In genomic region chr16:11003141-11003540, GRCh38 we compare ENCODE assay signal across 22 cellular contexts.
"Had no signal": no experiment of that assay in that cellular context is flagged by ENCODE, and none has a peak within 500 bp of the region (broad histone marks: within the 10 kb centered on the region; RNA-seq: fewer than 3 reads in every experiment).

No MANE protein-coding gene starts in this region.

- H3K27me3 ChIP-seq: MG63, SJSA1 had no signal

- H3K9me3 ChIP-seq: MG63, SJSA1 had no signal

- DNase-seq: Karpas-422, KG1, MG63, NCI-H1092, NCI-H1105 treated with DMSO at 0.1 percent for 48 hours, NCI-H1417 treated with DMSO at 0.1 percent for 48 hours, NCI-H146, NCI-H1694 treated with DMSO at 0.1 percent for 48 hours, NCI-H2029, NCI-H2081 treated with DMSO at 0.1 percent for 48 hours, NCI-H2171, NCI-H226, NCI-H446, NCI-H510A, NCI-H524 treated with DMSO at 0.1 percent for 48 hours, NCI-H69, NCI-H774, Right ventricle myocardium superior, RPMI8226, SIG-M5 had no signal

- H3K27ac ChIP-seq: SJSA1, SK-N-MC had no signal

- H3K4me3 ChIP-seq: MG63, SJSA1, SK-N-MC had no signal
